11 cellular contexts compared by ENCODE assay signal in genomic region chr14:47297374-47297773, GRCh38.
"Had no signal": no experiment of that assay in that cellular context is flagged by ENCODE, and none has a peak within 500 bp of the region (broad histone marks: within the 10 kb centered on the region; RNA-seq: fewer than 3 reads in every experiment).

No MANE protein-coding gene starts in this region.

- H3K4me2 ChIP-seq: GM23338 had no signal

- H3K9ac ChIP-seq: GM23248 had no signal

- H3K36me3 ChIP-seq: HAP-1 had no signal

- H3K4me3 ChIP-seq: GM23248, GM23338, HAP-1 had no signal

- H3K4me1 ChIP-seq: HAP-1 had no signal

- DNase-seq: GM23248, GOT3, H7, H9, HCEC 1CT, HFFc6 had no signal

- FAIRE-seq: H1, H54 had no signal

- H3K27ac ChIP-seq: GM23248 had no signal

- ATAC-seq: GM23338, HCT116 had no signal

- H2AFZ ChIP-seq: GM23248, GM23338 had no signal
